Comparison of ENCODE assay signal across 23 cellular contexts in the genomic region with DNA sequence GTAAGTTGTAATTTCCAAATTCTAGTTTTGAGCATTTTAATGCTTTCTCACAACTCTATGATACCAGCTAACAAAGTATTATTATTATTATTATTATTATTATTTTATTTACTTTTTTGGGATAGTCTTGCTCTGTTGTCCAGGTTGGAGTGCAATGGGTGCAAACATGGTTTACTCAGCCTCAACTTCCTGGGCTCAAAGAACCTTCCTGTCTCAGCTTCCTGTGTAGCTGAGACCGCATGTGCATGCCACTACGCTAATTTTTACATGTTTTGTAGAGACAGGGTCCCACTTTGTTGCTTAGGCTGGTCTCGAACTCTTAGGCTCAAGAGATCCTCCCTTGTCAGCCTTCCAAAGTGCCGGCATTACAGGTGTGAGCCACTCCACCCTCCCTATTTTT. TPM values are rescaled to one million over a fixed set of nuclear protein-coding genes. Genes with fewer than 3 reads are reported as not detected.
DNase-seq lines count a peak whose midpoint lies in the region; ATAC-seq, FAIRE-seq and TF ChIP-seq lines count a peak whose summit lies in the region.
"Had no signal": no experiment of that assay in that cellular context is flagged by ENCODE, and none has a peak within 500 bp of the region (broad histone marks: within the 10 kb centered on the region; RNA-seq: fewer than 3 reads in every experiment).

No MANE protein-coding gene starts in this region.

- intact Hi-C loops in GM12878 (cut with micrococcal nuclease; ENCODE audit: unreplicated experiment): no loop called here

- POLR2A ChIA-PET in GM12878 (lab: Charles Lee): interaction anchor here (0.6 to 0.7 kb wide), 2 partner anchors 12 to 44 kb away, joined by 3 read pairs; no protein-coding TSS in a partner anchor

- no peak for ATAC-seq in GM12878
- no peak for ATAC-seq in natural killer cell treated with Interleukin-12 subunit alpha and Interleukin-12 subunit beta and Interleukin-15 and Interleukin-18, amount 100 ng/mL, for 72 hours
- ATAC-seq: A549, GM23338, HCT116 had no signal

- TF ChIP-seq RAD21 in GM12878 (IDR thresholded peaks at IDR 0.05; ENCODE audit: insufficient read depth, low read depth, low read length): no peak

- no peak overlapping the region for H3K4me2 ChIP-seq in GM12878 (ENCODE audit: control insufficient read depth, insufficient read depth)
- H3K4me2 ChIP-seq: A549; BLaER1 treated with 17β-estradiol and CSF1 and Interleukin-3, amounts not matched to agents 10 nM and 100 nM; GM23338 had no signal

- H3K27ac Mint-ChIP-seq in activated naive CD4-positive, alpha-beta T cell treated with anti-CD3 and anti-CD28 coated beads, Interleukin-2, amount 10 ng/mL, durations not matched to agents 7 days and 5 days: peak overlapping the region; percentile 33
- peak overlapping the region; percentile 54 to 56 for H3K27ac Mint-ChIP-seq in natural killer cell treated with Interleukin-12 subunit alpha and Interleukin-12 subunit beta and Interleukin-15 and Interleukin-18, amount 100 ng/mL, for 72 hours
- H3K27ac Mint-ChIP-seq: CD14-positive monocyte, GM23338, H9 had no signal

- RAD21 ChIA-PET in GM12878 (lab: Charles Lee; ENCODE audit: unreplicated experiment): no interaction called here

- no peak overlapping the region for H3K27ac ChIP-seq in GM12878 (ENCODE audit: control insufficient read depth, insufficient read depth)
- H3K27ac ChIP-seq: A549; BLaER1 treated with 17β-estradiol and CSF1 and Interleukin-3, amounts not matched to agents 10 nM and 100 nM had no signal

- SMC1A ChIA-PET in GM12878 (lab: Charles Lee; ENCODE audit: uncharacterized antibody, unreplicated experiment): interaction anchor here (1.8 kb wide), 2 partner anchors 26 to 27 kb away, joined by 4 read pairs; a partner anchor contains a TSS

- WGBS in GM12878 (ENCODE audit: insufficient coverage, insufficient replicate concordance, low lambda C conversion rate, missing lambda C conversion rate): 100% methylated on average over 4 of the region's 4 CpGs

- BruUV-seq in GM12878 (replicated peaks; lab: Mats Ljungman, UMichigan): no TSS peak

- DNase-seq in activated naive CD4-positive, alpha-beta T cell treated with anti-CD3 and anti-CD28 coated beads, Interleukin-2, amount 10 ng/mL, durations not matched to agents 7 days and 5 days: no peak
- no peak for DNase-seq in activated naive CD4-positive, alpha-beta T cell treated with Interleukin-2 at 50 U/mL for 16 hours
- no peak for DNase-seq in GM12878 (ENCODE audit: low read depth, low spot score)
- no peak for DNase-seq in natural killer cell treated with Interleukin-12 subunit alpha and Interleukin-12 subunit beta and Interleukin-15 and Interleukin-18, amount 100 ng/mL, for 72 hours (ENCODE audit: low spot score)
- DNase-seq in GM20000 (ENCODE audit: low spot score): no peak
- no peak for DNase-seq in EL
- no peak for DNase-seq in HuH-7.5 (ENCODE audit: low spot score)
- DNase-seq: 8988T; ACHN; AML-193; BE2C; Calu3; CD4-positive, alpha-beta memory T cell; COR-L47; DMS53; DMS79 treated with DMSO at 0.1 percent for 48 hours; H9 had no signal

- in situ Hi-C loops in GM12878 (cut with MboI): no loop called here

- CTCF ChIA-PET in activated naive CD4-positive, alpha-beta T cell treated with anti-CD3 and anti-CD28 coated beads, Interleukin-2, amount 10 ng/mL, durations not matched to agents 7 days and 5 days (lab: Charles Lee): interaction anchor here (0.7 to 1.5 kb wide), 2 partner anchors 9 to 26 kb away, joined by 3 to 4 read pairs; no protein-coding TSS in a partner anchor
- CTCF ChIA-PET in GM12878 (lab: Yijun Ruan, JAX): interaction anchor here (0.7 to 1.1 kb wide), 3 partner anchors 8 to 27 kb away, joined by 3 read pairs; a partner anchor contains a TSS

- no peak overlapping the region for H3K9ac ChIP-seq in GM12878 (ENCODE audit: control insufficient read depth, insufficient read depth, low read length)
- H3K9ac ChIP-seq: BLaER1 treated with 17β-estradiol and CSF1 and Interleukin-3, amounts not matched to agents 10 nM and 100 nM had no signal

- H3K9me3 ChIP-seq in GM12878 (replicated peaks; ENCODE audit: control insufficient read depth, insufficient read depth, low read length): no peaks in the 10 kb centered on the region
- H3K9me3 ChIP-seq: A549, BE2C had no signal

- TF ChIP-seq CTCF in GM12878 (IDR thresholded peaks at IDR 0.05 in 2 of 3, conservative IDR thresholded peaks at IDR 0.05 in 1 of 3; ENCODE audit: control insufficient read depth in 2 of 3, extremely low read depth in 1 of 3, insufficient read depth in 1 of 3, low read depth in 3 of 3, low read length in 3 of 3) (no peak), GM20000 (IDR thresholded peaks at IDR 0.05; ENCODE audit: extremely low read depth, missing control alignments) (no peak)

- H3K9me3 Mint-ChIP-seq in activated naive CD4-positive, alpha-beta T cell treated with anti-CD3 and anti-CD28 coated beads, Interleukin-2, amount 10 ng/mL, durations not matched to agents 7 days and 5 days: peaks cover 1% of the 10 kb centered on the region
- peaks cover 5% of the 10 kb centered on the region for H3K9me3 Mint-ChIP-seq in natural killer cell treated with Interleukin-12 subunit alpha and Interleukin-12 subunit beta and Interleukin-15 and Interleukin-18, amount 100 ng/mL, for 72 hours
- H3K9me3 Mint-ChIP-seq: CD4-positive, alpha-beta memory T cell; GM23338; H9 had no signal

- no peaks in the 10 kb centered on the region for H3K79me2 ChIP-seq in GM12878 (ENCODE audit: control insufficient read depth, insufficient read depth, low read length)

- TF ChIP-seq EP300 in GM12878 (IDR thresholded peaks at IDR 0.05; ENCODE audit: borderline replicate concordance in 1 of 2, control insufficient read depth in 1 of 2, low read depth in 2 of 2, low read length in 2 of 2): no peak

- H3K4me1 Mint-ChIP-seq in activated naive CD4-positive, alpha-beta T cell treated with anti-CD3 and anti-CD28 coated beads, Interleukin-2, amount 10 ng/mL, durations not matched to agents 7 days and 5 days: peaks cover 9% of the 10 kb centered on the region
- H3K4me1 Mint-ChIP-seq in natural killer cell treated with Interleukin-12 subunit alpha and Interleukin-12 subunit beta and Interleukin-15 and Interleukin-18, amount 100 ng/mL, for 72 hours (ENCODE audit: low read depth in 2 of 2): peaks cover 35 to 46% of the 10 kb centered on the region in 2 donors
- H3K4me1 Mint-ChIP-seq: CD14-positive monocyte, GM23338, H9 had no signal

- FAIRE-seq in GM12878 (lab: Jason Lieb, UNC): peak; percentile 66
- FAIRE-seq: A549, GM19239 had no signal

- H2AFZ ChIP-seq in GM12878 (ENCODE audit: control insufficient read depth, low read depth, low read length): no peak overlapping the region
- H2AFZ ChIP-seq: GM23338 had no signal

- H3K27me3 ChIP-seq in GM12878 (replicated peaks in 1 of 2; ENCODE audit: control insufficient read depth in 2 of 2, insufficient read depth in 2 of 2, low read length in 1 of 2): no peaks in the 10 kb centered on the region
- H3K27me3 ChIP-seq: BE2C; BLaER1 treated with 17β-estradiol and CSF1 and Interleukin-3, amounts not matched to agents 10 nM and 100 nM had no signal

- no peaks in the 10 kb centered on the region for H4K20me1 ChIP-seq in GM12878 (ENCODE audit: control insufficient read depth, insufficient read depth)
- H4K20me1 ChIP-seq: BLaER1 treated with 17β-estradiol and CSF1 and Interleukin-3, amounts not matched to agents 10 nM and 100 nM had no signal

- peaks cover 25% of the 10 kb centered on the region for H3K36me3 Mint-ChIP-seq in activated naive CD4-positive, alpha-beta T cell treated with anti-CD3 and anti-CD28 coated beads, Interleukin-2, amount 10 ng/mL, durations not matched to agents 7 days and 5 days
- peaks cover 17% of the 10 kb centered on the region for H3K36me3 Mint-ChIP-seq in natural killer cell treated with Interleukin-12 subunit alpha and Interleukin-12 subunit beta and Interleukin-15 and Interleukin-18, amount 100 ng/mL, for 72 hours

- no peak for TF ChIP-seq POLR2A in GM12878 (IDR thresholded peaks at IDR 0.05; ENCODE audit: low read depth, low read length)

- H3K36me3 ChIP-seq in GM12878 (ENCODE audit: control insufficient read depth in 2 of 2, insufficient read depth in 2 of 2, low read length in 1 of 2): peaks cover 1 to 4% of the 10 kb centered on the region in 2 experiments

- no peaks in the 10 kb centered on the region for H3K4me1 ChIP-seq in GM12878 (ENCODE audit: control insufficient read depth, insufficient read depth, low read length)
- H3K4me1 ChIP-seq: A549; BE2C; BLaER1 treated with 17β-estradiol and CSF1 and Interleukin-3, amounts not matched to agents 10 nM and 100 nM had no signal

- no peak overlapping the region for H3K4me3 Mint-ChIP-seq in activated naive CD4-positive, alpha-beta T cell treated with anti-CD3 and anti-CD28 coated beads, Interleukin-2, amount 10 ng/mL, durations not matched to agents 7 days and 5 days
- peak overlapping the region; percentile 18 for H3K4me3 Mint-ChIP-seq in natural killer cell treated with Interleukin-12 subunit alpha and Interleukin-12 subunit beta and Interleukin-15 and Interleukin-18, amount 100 ng/mL, for 72 hours
- H3K4me3 Mint-ChIP-seq: CD14-positive monocyte, GM23338, H9 had no signal

- H3K27me3 Mint-ChIP-seq in activated naive CD4-positive, alpha-beta T cell treated with anti-CD3 and anti-CD28 coated beads, Interleukin-2, amount 10 ng/mL, durations not matched to agents 7 days and 5 days: no peaks in the 10 kb centered on the region
- H3K27me3 Mint-ChIP-seq in natural killer cell treated with Interleukin-12 subunit alpha and Interleukin-12 subunit beta and Interleukin-15 and Interleukin-18, amount 100 ng/mL, for 72 hours: no peaks in the 10 kb centered on the region
- H3K27me3 Mint-ChIP-seq: CD4-positive, alpha-beta memory T cell had no signal

- H3K4me3 ChIP-seq in GM12878: no peak overlapping the region
- H3K4me3 ChIP-seq: A549; BLaER1 treated with 17β-estradiol and CSF1 and Interleukin-3, amounts not matched to agents 10 nM and 100 nM; GM23338 had no signal

RNA-seq across cellular contexts. Expression of a gene that starts 27.0 kb away (rescaled TPM):
- total RNA-seq in GM12878 (2013; cell fraction: nucleolus; rRNA removed): 21.8 and 23.5 TPM in 2 replicates
- total RNA-seq in GM12878 (2014; rRNA removed): 1.3 and 1.4 TPM in 2 replicates
- total RNA-seq in GM12878 (2014; rRNA removed; fragmentation: Illumina TruSeq; extraction: Trizol): 1.5 and 2.3 TPM in 2 replicates
- 0.53 and 0.74 TPM in 2 replicates for total RNA-seq in GM12878 (2021)
- not detected for polyA plus RNA-seq in GM12878 (2011; ENCODE audit: low read depth)
- 0.35 and 0.88 TPM in 2 replicates for polyA plus RNA-seq in GM12878 (2011; rRNA removed)
- 0.07 and 0.12 TPM in 2 replicates for polyA plus RNA-seq in GM12878 (2011; cell fraction: cytosol; rRNA removed)
- polyA plus RNA-seq in GM12878 (2011; cell fraction: nucleus; rRNA removed): 0.57 and 0.64 TPM in 2 replicates
- 0.66 and 0.95 TPM in 2 replicates for polyA plus RNA-seq in GM12878 (2012)
- polyA plus RNA-seq in GM12878 (2014; fragmentation: Illumina TruSeq; extraction: Trizol): 0.79 TPM in 1 of 2 replicates, not detected in the other
- polyA plus RNA-seq in GM12878 (2014; fragmentation: Nextera tagmentation; extraction: Ambion mirVana): 1 to 10 TPM in 1 of 2 experiments, under 1 TPM in 1; 0.88 to 1.2 TPM
- 0.61 and 0.84 TPM in 2 replicates for polyA plus RNA-seq in GM12878 (2014; rRNA removed)
- polyA plus RNA-seq in GM12878 (2016; fragmentation: Nextera tagmentation; extraction: Ambion mirVana): 1 to 10 TPM in 1 of 2 experiments, under 1 TPM in 1; 0.76 to 1.2 TPM
- polyA minus RNA-seq in GM12878 (2011; rRNA and poly(A)+ RNA removed): 3.7 and 4.3 TPM in 2 replicates
- not detected in 2 replicates for polyA minus RNA-seq in GM12878 (2011; cell fraction: cytosol; rRNA and poly(A)+ RNA removed)
- polyA minus RNA-seq in GM12878 (2011; cell fraction: nucleus; rRNA and poly(A)+ RNA removed): 4.6 and 5.2 TPM in 2 replicates
- 1 to 10 TPM in 1 of 2 donors, under 1 TPM in 1; 0.95 to 3.3 TPM for total RNA-seq in natural killer cell treated with Interleukin-12 subunit alpha and Interleukin-12 subunit beta and Interleukin-15 and Interleukin-18, amount 100 ng/mL, for 72 hours
